ENCODE assay signal across 1 cellular context in the genomic region with DNA sequence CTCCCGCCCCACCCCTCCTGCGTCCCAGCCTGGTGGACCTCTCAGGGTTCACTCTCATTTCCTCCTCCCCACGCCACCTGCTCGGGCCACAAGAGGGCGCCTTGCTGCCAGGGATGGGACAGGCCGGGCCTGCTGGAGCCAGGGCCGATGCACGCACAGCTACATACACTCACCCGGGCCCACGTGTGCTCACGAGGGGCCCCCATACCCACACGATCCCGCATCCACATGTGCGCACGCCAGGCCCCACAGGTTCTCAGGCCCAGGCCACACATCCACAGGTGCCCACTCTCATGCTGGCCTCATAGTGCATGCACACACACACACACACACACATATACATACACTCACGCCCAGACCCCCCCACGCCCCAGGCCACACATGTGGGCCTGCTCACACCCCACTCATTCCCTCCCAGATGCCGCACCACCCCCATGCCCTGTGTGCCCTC.
TF ChIP-seq lines count a peak whose summit lies in the region.

No MANE protein-coding gene starts in this region.

TF ChIP-seq in HEK293, 187 proteins besides CTCF, POLR2A, EP300 and RAD21 (continued from another document):
- TF ChIP-seq ZFP37 (tag by site-specific recombination; IDR thresholded peaks at IDR 0.05) (0 out of 2 replicates have a peak, but pooled peaks have one; percentile 78), ZNF692 (tag by site-specific recombination; IDR thresholded peaks at IDR 0.05) (peak; percentile 89), ZXDB (tag by site-specific recombination; IDR thresholded peaks at IDR 0.05) (peak; percentile 28; the same call in 1 of the 2 replicates), PATZ1 (tag by site-specific recombination; IDR thresholded peaks at IDR 0.05) (peak; percentile 78), ZNF121 (tag by site-specific recombination; IDR thresholded peaks at IDR 0.05) (no peak), ZFP69B (tag by site-specific recombination; IDR thresholded peaks at IDR 0.05) (peak; percentile 88), ZNF239 (tag by site-specific recombination; IDR thresholded peaks at IDR 0.05) (no peak), ZFP3 (tag by site-specific recombination; IDR thresholded peaks at IDR 0.05; ENCODE audit: low read depth) (no peak), ZSCAN16 (tag by site-specific recombination; IDR thresholded peaks at IDR 0.05) (no peak), ZNF114 (tag by site-specific recombination; IDR thresholded peaks at IDR 0.05) (no peak), ZNF335 (tag by site-specific recombination; conservative IDR thresholded peaks at IDR 0.05) (peak; percentile 39; the same call in 1 of the 2 replicates), ZNF510 (tag by site-specific recombination; IDR thresholded peaks at IDR 0.05; ENCODE audit: insufficient replicate concordance) (no peak), MZF1 (tag by site-specific recombination; IDR thresholded peaks at IDR 0.05; ENCODE audit: borderline replicate concordance) (no peak), WT1 (tag by site-specific recombination; IDR thresholded peaks at IDR 0.05) (no peak), ZNF600 (tag by site-specific recombination; IDR thresholded peaks at IDR 0.05) (peak; percentile 40; the same call in 1 of the 2 replicates), ZNF324 (tag by site-specific recombination; IDR thresholded peaks at IDR 0.05) (peak; percentile 57; the same call in 1 of the 2 replicates), ZNF580 (tag by site-specific recombination; IDR thresholded peaks at IDR 0.05) (no peak), KLF9 (tag by site-specific recombination; IDR thresholded peaks at IDR 0.05; ENCODE audit: low read depth) (peak; percentile 31; the same call in 1 of the 2 replicates), ZFP41 (tag by site-specific recombination; IDR thresholded peaks at IDR 0.05; ENCODE audit: borderline replicate concordance) (no peak), GLIS2 (tag by site-specific recombination; IDR thresholded peaks at IDR 0.05) (peak; percentile 91), HOXC10 (CRISPR knock-in tag; IDR thresholded peaks at IDR 0.05) (no peak), GLI4 (tag by site-specific recombination; IDR thresholded peaks at IDR 0.05) (no peak), ZNF394 (tag by site-specific recombination; IDR thresholded peaks at IDR 0.05; ENCODE audit: borderline replicate concordance) (0 out of 2 replicates have a peak, but pooled peaks have one; percentile 20), MYNN (tag by site-specific recombination; IDR thresholded peaks at IDR 0.05; ENCODE audit: borderline replicate concordance) (no peak), ZNF341 (tag by site-specific recombination; IDR thresholded peaks at IDR 0.05; ENCODE audit: low read depth) (no peak), REST (tag by site-specific recombination; IDR thresholded peaks at IDR 0.05) (peak; percentile 37; the same call in 1 of the 2 replicates), SP7 (tag by site-specific recombination; IDR thresholded peaks at IDR 0.05) (peak; percentile 62), ZNF707 (tag by site-specific recombination; IDR thresholded peaks at IDR 0.05) (no peak), ZNF521 (tag by site-specific recombination; IDR thresholded peaks at IDR 0.05) (no peak), ZNF24 (tag by site-specific recombination; IDR thresholded peaks at IDR 0.05) (no peak)
- TF ChIP-seq, protein P1, sequence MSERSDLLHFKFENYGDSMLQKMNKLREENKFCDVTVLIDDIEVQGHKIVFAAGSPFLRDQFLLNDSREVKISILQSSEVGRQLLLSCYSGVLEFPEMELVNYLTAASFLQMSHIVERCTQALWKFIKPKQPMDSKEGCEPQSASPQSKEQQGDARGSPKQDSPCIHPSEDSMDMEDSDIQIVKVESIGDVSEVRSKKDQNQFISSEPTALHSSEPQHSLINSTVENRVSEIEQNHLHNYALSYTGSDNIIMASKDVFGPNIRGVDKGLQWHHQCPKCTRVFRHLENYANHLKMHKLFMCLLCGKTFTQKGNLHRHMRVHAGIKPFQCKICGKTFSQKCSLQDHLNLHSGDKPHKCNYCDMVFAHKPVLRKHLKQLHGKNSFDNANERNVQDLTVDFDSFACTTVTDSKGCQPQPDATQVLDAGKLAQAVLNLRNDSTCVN (tag by site-specific recombination; optimal IDR thresholded peaks at IDR 0.05), result peak; percentile 35
- TF ChIP-seq, protein P2, sequence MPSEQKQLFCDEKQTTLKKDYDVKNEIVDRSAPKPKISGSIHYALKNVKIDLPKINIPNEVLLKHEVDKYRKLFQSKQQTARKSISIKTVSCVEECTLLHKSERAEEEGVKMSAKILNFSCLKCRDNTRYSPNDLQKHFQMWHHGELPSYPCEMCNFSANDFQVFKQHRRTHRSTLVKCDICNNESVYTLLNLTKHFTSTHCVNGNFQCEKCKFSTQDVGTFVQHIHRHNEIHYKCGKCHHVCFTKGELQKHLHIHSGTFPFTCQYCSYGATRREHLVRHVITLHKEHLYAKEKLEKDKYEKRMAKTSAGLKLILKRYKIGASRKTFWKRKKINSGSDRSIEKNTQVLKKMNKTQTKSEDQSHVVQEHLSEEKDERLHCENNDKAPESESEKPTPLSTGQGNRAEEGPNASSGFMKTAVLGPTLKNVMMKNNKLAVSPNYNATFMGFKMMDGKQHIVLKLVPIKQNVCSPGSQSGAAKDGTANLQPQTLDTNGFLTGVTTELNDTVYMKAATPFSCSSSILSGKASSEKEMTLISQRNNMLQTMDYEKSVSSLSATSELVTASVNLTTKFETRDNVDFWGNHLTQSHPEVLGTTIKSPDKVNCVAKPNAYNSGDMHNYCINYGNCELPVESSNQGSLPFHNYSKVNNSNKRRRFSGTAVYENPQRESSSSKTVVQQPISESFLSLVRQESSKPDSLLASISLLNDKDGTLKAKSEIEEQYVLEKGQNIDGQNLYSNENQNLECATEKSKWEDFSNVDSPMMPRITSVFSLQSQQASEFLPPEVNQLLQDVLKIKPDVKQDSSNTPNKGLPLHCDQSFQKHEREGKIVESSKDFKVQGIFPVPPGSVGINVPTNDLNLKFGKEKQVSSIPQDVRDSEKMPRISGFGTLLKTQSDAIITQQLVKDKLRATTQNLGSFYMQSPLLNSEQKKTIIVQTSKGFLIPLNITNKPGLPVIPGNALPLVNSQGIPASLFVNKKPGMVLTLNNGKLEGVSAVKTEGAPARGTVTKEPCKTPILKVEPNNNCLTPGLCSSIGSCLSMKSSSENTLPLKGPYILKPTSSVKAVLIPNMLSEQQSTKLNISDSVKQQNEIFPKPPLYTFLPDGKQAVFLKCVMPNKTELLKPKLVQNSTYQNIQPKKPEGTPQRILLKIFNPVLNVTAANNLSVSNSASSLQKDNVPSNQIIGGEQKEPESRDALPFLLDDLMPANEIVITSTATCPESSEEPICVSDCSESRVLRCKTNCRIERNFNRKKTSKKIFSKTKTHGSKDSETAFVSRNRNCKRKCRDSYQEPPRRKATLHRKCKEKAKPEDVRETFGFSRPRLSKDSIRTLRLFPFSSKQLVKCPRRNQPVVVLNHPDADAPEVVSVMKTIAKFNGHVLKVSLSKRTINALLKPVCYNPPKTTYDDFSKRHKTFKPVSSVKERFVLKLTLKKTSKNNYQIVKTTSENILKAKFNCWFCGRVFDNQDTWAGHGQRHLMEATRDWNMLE (tag by site-specific recombination; conservative IDR thresholded peaks at IDR 0.05; ENCODE audit: low read depth), result no peak
- TF ChIP-seq, protein P3, sequence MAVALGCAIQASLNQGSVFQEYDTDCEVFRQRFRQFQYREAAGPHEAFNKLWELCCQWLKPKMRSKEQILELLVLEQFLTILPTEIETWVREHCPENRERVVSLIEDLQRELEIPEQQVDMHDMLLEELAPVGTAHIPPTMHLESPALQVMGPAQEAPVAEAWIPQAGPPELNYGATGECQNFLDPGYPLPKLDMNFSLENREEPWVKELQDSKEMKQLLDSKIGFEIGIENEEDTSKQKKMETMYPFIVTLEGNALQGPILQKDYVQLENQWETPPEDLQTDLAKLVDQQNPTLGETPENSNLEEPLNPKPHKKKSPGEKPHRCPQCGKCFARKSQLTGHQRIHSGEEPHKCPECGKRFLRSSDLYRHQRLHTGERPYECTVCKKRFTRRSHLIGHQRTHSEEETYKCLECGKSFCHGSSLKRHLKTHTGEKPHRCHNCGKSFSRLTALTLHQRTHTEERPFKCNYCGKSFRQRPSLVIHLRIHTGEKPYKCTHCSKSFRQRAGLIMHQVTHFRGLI (tag by site-specific recombination; IDR thresholded peaks at IDR 0.05), result no peak
- TF ChIP-seq, protein P4, sequence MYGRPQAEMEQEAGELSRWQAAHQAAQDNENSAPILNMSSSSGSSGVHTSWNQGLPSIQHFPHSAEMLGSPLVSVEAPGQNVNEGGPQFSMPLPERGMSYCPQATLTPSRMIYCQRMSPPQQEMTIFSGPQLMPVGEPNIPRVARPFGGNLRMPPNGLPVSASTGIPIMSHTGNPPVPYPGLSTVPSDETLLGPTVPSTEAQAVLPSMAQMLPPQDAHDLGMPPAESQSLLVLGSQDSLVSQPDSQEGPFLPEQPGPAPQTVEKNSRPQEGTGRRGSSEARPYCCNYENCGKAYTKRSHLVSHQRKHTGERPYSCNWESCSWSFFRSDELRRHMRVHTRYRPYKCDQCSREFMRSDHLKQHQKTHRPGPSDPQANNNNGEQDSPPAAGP (tag by site-specific recombination; IDR thresholded peaks at IDR 0.05), result peak; percentile 87
